ENCODE assay signal across 13 cellular contexts in the genomic region with DNA sequence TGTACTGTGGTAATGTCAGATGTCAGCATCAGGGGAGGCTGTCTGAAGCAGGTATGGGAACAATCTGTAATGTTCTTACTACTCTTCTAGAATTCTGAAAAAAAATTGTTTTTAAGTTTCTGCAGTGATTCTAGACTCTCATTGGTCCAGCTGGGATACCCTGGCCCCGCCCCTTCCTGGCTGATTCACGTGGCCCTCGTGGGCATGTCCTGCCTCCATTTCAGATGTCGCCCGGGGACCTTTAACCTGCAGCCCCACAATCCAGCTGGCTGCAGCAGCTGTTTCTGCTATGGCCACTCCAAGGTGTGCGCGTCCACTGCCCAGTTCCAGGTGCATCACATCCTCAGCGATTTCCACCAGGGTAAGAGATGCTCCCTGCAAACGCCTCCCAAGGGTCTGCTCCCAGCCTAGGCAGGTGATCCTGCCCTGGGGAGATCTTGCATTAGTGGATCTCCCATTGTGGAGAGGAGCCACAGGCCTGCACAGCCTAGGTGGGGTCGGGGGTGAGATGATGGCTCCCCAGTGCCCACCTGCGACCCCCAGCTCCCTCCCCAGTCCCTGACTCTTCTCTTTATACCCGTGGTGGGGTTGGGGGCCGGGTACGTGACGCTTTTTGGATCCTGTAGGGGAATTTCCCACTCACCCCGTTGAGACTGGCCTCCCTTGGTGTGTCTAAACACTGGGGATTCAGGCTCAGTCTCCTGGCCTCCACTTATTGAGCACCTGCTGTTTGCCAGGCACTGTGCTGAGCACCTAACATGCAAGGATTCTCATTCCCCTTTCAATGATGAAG. TPM values are rescaled to one million over a fixed set of nuclear protein-coding genes. Genes with fewer than 3 reads are reported as not detected.
DNase-seq lines count a peak whose midpoint lies in the region; ATAC-seq and TF ChIP-seq lines count a peak whose summit lies in the region.
"Had no signal": no experiment of that assay in that cellular context is flagged by ENCODE, and none has a peak within 500 bp of the region (broad histone marks: within the 10 kb centered on the region; RNA-seq: fewer than 3 reads in every experiment).

No MANE protein-coding gene starts in this region.

- no peaks in the 10 kb centered on the region for H3K9me3 ChIP-seq in left ventricle myocardium inferior (replicated peaks)
- no peaks in the 10 kb centered on the region for H3K9me3 ChIP-seq in testis
- H3K9me3 ChIP-seq: suprapubic skin had no signal

- TF ChIP-seq CTCF in left ventricle myocardium inferior (IDR thresholded peaks at IDR 0.05; ENCODE audit: borderline replicate concordance) (no peak), testis (IDR thresholded peaks at IDR 0.05) (no peak)
- no peak for TF ChIP-seq CTCF in activated CD8-positive, alpha-beta T cell treated with anti-CD3 and anti-CD28 coated beads for 36 hours (IDR thresholded peaks at IDR 0.05)

- H3K27ac Mint-ChIP-seq in activated CD8-positive, alpha-beta T cell treated with anti-CD3 and anti-CD28 coated beads for 36 hours, result no peak overlapping the region
- H3K27ac Mint-ChIP-seq: nephron progenitor cell had no signal

- no peaks in the 10 kb centered on the region for H3K9me3 Mint-ChIP-seq in activated CD8-positive, alpha-beta T cell treated with anti-CD3 and anti-CD28 coated beads for 36 hours

- no peak for ATAC-seq in Right ventricle myocardium inferior
- ATAC-seq in activated CD8-positive, alpha-beta T cell treated with anti-CD3 and anti-CD28 coated beads for 36 hours, result no peak
- ATAC-seq in esophagus mucosa, result peak; percentile 19
- ATAC-seq in HG02981 (IDR thresholded peaks at IDR 0.05; ENCODE audit: unreplicated experiment), result no peak

- peaks cover 2% of the 10 kb centered on the region for H3K27me3 Mint-ChIP-seq in activated CD8-positive, alpha-beta T cell treated with anti-CD3 and anti-CD28 coated beads for 36 hours

- H3K4me1 ChIP-seq in left ventricle myocardium inferior (no peaks in the 10 kb centered on the region), testis (no peaks in the 10 kb centered on the region)

- H3K27me3 ChIP-seq in left ventricle myocardium inferior (ENCODE audit: low read depth), result peaks cover 5% of the 10 kb centered on the region
- no peaks in the 10 kb centered on the region for H3K27me3 ChIP-seq in testis
- H3K27me3 ChIP-seq: suprapubic skin had no signal

- H3K36me3 ChIP-seq in left ventricle myocardium inferior (no peaks in the 10 kb centered on the region), testis (ENCODE audit: low read depth, missing control alignments) (no peaks in the 10 kb centered on the region)
- H3K36me3 ChIP-seq: suprapubic skin had no signal

- CTCF ChIA-PET in activated CD8-positive, alpha-beta T cell treated with anti-CD3 and anti-CD28 coated beads for 36 hours (lab: Charles Lee), result interaction anchor here (0.8 to 3.2 kb wide), 13 partner anchors 9 to 361 kb away, joined by 3 to 42 read pairs (median 4); no protein-coding TSS in a partner anchor

- no peak overlapping the region for H3K27ac ChIP-seq in left ventricle myocardium inferior (replicated peaks)
- H3K27ac ChIP-seq in testis, result peak overlapping the region in 1 of 2 donors; percentile 41
- H3K27ac ChIP-seq: coronary artery, PC-9, suprapubic skin had no signal

- no peak overlapping the region for H3K4me3 ChIP-seq in left ventricle myocardium inferior
- no peak overlapping the region for H3K4me3 ChIP-seq in testis
- H3K4me3 ChIP-seq: coronary artery, PC-9, suprapubic skin had no signal

- POLR2A ChIA-PET in activated CD8-positive, alpha-beta T cell treated with anti-CD3 and anti-CD28 coated beads for 36 hours (lab: Charles Lee), result interaction anchor here (1.6 kb wide), 1 partner anchor 8 kb away, joined by 4 read pairs; no protein-coding TSS in a partner anchor

- DNase-seq in Right ventricle myocardium inferior (ENCODE audit: missing footprints), result peak; percentile 42
- DNase-seq in left ventricle myocardium inferior, result no peak
- peak; percentile 56 for DNase-seq in activated CD8-positive, alpha-beta T cell treated with anti-CD3 and anti-CD28 coated beads for 36 hours
- DNase-seq in testis, result peak; percentile 41
- no peak for DNase-seq in activated effector memory CD4-positive, alpha-beta T cell treated with Interleukin-2 at 50 U/mL for 16 hours
- DNase-seq in anterior cingulate cortex (lab: John Stamatoyannopoulos, UW), result no peak
- DNase-seq: nephron progenitor cell, T-helper 9 cell had no signal

- H3K4me3 Mint-ChIP-seq in activated CD8-positive, alpha-beta T cell treated with anti-CD3 and anti-CD28 coated beads for 36 hours, result no peak overlapping the region
- H3K4me3 Mint-ChIP-seq: nephron progenitor cell had no signal

- no peak for TF ChIP-seq POLR2A in testis (IDR thresholded peaks at IDR 0.05)

- H3K36me3 Mint-ChIP-seq in activated CD8-positive, alpha-beta T cell treated with anti-CD3 and anti-CD28 coated beads for 36 hours (ENCODE audit: low read depth), result no peaks in the 10 kb centered on the region

- 53 to 66% methylated on average over 7 to 16 of the region's 16 CpGs for WGBS in testis, 2 donors

- intact Hi-C loops in Right ventricle myocardium inferior (cut with DNase I), result loop anchor here (2.0 to 10.0 kb wide), 4 partner anchors 38 to 345 kb away; partner anchors contain the start of genes FIBCD1 and LAMC3
- intact Hi-C loops in left ventricle myocardium inferior (cut with micrococcal nuclease), result loop anchor here (10.0 kb wide), 1 partner anchor 341 kb away; no protein-coding TSS in a partner anchor
- intact Hi-C loops in activated CD8-positive, alpha-beta T cell treated with anti-CD3 and anti-CD28 coated beads for 36 hours (cut with micrococcal nuclease), result loop anchor here (5.0 kb wide), 1 partner anchor 178 kb away; no protein-coding TSS in a partner anchor
- intact Hi-C loops in testis (cut with DNase I; ENCODE audit: low total_unique reads), result loop anchor here (5.0 to 10.0 kb wide), 2 partner anchors 33 to 341 kb away; no protein-coding TSS in a partner anchor

- no peaks in the 10 kb centered on the region for H3K4me1 Mint-ChIP-seq in activated CD8-positive, alpha-beta T cell treated with anti-CD3 and anti-CD28 coated beads for 36 hours (ENCODE audit: low read depth)
- H3K4me1 Mint-ChIP-seq: nephron progenitor cell had no signal

RNA-seq across cellular contexts. Expression of gene LAMC3, which starts 36.5 kb away (rescaled TPM):
- total RNA-seq in Right ventricle myocardium inferior (0.22 TPM), left ventricle myocardium inferior (0.66 TPM), esophagus mucosa (0.52 TPM), testis (100 to 1,000 TPM in 1 of 2 donors, 10 to 100 TPM in 1; 86.3 to 136 TPM)
- total RNA-seq in activated CD8-positive, alpha-beta T cell treated with anti-CD3 and anti-CD28 coated beads for 36 hours, result under 1 TPM; 0.09 to 0.43 TPM
- 35.9 TPM for polyA plus RNA-seq in testis (ENCODE audit: insufficient read depth, low read depth, low replicate concordance)

RNA-seq across cellular contexts. Expression of gene AIF1L, which starts 50.8 kb away (rescaled TPM):
- total RNA-seq in Right ventricle myocardium inferior (22.2 TPM), left ventricle myocardium inferior (16.5 TPM), esophagus mucosa (63.3 TPM), testis (10 to 100 TPM in 1 of 2 donors, 1 to 10 TPM in 1; 8.3 to 14.9 TPM)
- 1 to 10 TPM in 1 of 2 experiments, under 1 TPM in 1; 0.72 to 1.9 TPM for total RNA-seq in activated CD8-positive, alpha-beta T cell treated with anti-CD3 and anti-CD28 coated beads for 36 hours
- polyA plus RNA-seq in testis (ENCODE audit: insufficient read depth, low read depth, low replicate concordance), result 24.6 TPM

Comparison
In these comparisons a context has a peak if more than half of its experiments do, and no peak if none do; other contexts are left out.
1. DNase-seq: peak in Right ventricle myocardium inferior (single experiment), activated CD8-positive, alpha-beta T cell treated with anti-CD3 and anti-CD28 coated beads for 36 hours (single experiment) and testis (single experiment); none in left ventricle myocardium inferior (single experiment), activated effector memory CD4-positive, alpha-beta T cell treated with Interleukin-2 at 50 U/mL for 16 hours (single experiment) and anterior cingulate cortex (0 of 58).
2. RNA of gene LAMC3, which starts 36.5 kb away (total RNA-seq): 86.3 to 136 TPM in testis; 0.66 TPM in left ventricle myocardium inferior (single experiment), 0.52 TPM in esophagus mucosa (single experiment), 0.09 to 0.43 TPM in activated CD8-positive, alpha-beta T cell treated with anti-CD3 and anti-CD28 coated beads for 36 hours and 0.22 TPM in Right ventricle myocardium inferior (single experiment); every median in the first group is over 10 times any median in the second.